In the genomic region with DNA sequence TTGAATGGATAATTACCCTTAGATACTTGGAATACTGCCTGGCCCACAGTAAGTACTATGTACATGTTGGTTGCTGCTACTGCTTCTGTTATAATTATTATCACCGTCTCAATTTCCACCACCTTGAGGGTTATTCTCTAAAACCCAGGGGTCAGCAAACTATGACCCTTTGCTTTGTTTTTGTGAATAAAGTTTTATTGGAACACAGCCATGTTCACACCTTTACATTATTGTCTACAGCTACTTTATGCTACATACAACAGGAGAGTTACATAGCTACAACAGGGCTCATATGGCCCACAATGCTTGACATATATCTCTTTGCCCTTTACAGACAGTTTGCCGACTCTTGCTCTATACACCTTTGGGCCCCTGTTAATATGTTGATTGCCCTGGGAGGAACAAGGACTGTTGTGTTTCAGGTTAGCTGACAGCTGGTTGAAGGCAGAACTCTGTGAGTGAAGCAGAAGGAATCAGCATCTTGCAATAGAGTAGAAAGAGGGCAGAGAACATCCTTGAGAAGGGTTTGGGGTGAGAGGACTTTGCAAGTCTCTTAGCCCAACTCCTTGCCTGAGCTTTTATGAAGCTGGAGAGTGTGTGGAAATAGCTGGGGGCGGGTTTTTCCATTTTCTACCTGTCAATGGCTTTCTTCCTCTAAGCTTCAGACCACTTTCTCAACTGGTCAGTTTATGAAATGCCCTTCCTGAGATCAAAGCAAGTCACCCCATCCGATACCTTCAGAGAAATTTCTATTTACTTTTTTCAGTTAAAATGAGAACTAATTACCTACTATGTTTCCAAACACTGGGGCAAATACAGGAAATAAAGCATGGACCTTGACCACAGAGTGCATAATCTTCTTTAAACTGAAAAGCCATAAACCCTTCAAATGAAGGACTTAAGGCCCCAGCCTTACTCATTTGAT, we compare ENCODE assay signal across 28 cellular contexts. TPM values are rescaled to one million over a fixed set of nuclear protein-coding genes. Genes with fewer than 3 reads are reported as not detected.
"Had no signal": no experiment of that assay in that cellular context is flagged by ENCODE, and none has a peak within 500 bp of the region (broad histone marks: within the 10 kb centered on the region; RNA-seq: fewer than 3 reads in every experiment).

No MANE protein-coding gene starts in this region.

- H3K9me3 ChIP-seq: esophagus muscularis mucosa, left ventricle myocardium inferior, ovary, prostate gland, right atrium auricular region, thyroid gland had no signal

- H3K27ac Mint-ChIP-seq: activated CD4-positive, alpha-beta memory T cell treated with anti-CD3 and anti-CD28 coated beads, Interleukin-2, amount 10 ng/mL, durations not matched to agents 7 days and 5 days; activated CD8-positive, alpha-beta memory T cell treated with anti-CD3 and anti-CD28 coated beads, Interleukin-2, amount 10 ng/mL, durations not matched to agents 7 days and 5 days; activated naive CD4-positive, alpha-beta T cell treated with anti-CD3 and anti-CD28 coated beads, Interleukin-2, amount 10 ng/mL, durations not matched to agents 7 days and 5 days; dendritic cell treated with granulocyte-macrophage colony-stimulating factor and Interleukin-4, amounts not matched to agents 40 ng/mL and 50 ng/mL, for 4 days; natural killer cell; T-helper 17 cell had no signal

- H3K36me3 ChIP-seq: esophagus muscularis mucosa, left ventricle myocardium inferior, ovary, prostate gland, right atrium auricular region, thyroid gland had no signal

- H3K4me1 ChIP-seq: esophagus muscularis mucosa, left ventricle myocardium inferior, prostate gland, right atrium auricular region, thyroid gland had no signal

- H3K4me1 Mint-ChIP-seq: activated CD4-positive, alpha-beta memory T cell treated with anti-CD3 and anti-CD28 coated beads, Interleukin-2, amount 10 ng/mL, durations not matched to agents 7 days and 5 days; activated CD8-positive, alpha-beta memory T cell treated with anti-CD3 and anti-CD28 coated beads, Interleukin-2, amount 10 ng/mL, durations not matched to agents 7 days and 5 days; activated naive CD4-positive, alpha-beta T cell treated with anti-CD3 and anti-CD28 coated beads, Interleukin-2, amount 10 ng/mL, durations not matched to agents 7 days and 5 days; natural killer cell; T-helper 17 cell had no signal

- H3K27me3 Mint-ChIP-seq: activated CD4-positive, alpha-beta memory T cell treated with anti-CD3 and anti-CD28 coated beads, Interleukin-2, amount 10 ng/mL, durations not matched to agents 7 days and 5 days; activated naive CD4-positive, alpha-beta T cell treated with anti-CD3 and anti-CD28 coated beads, Interleukin-2, amount 10 ng/mL, durations not matched to agents 7 days and 5 days; dendritic cell treated with granulocyte-macrophage colony-stimulating factor and Interleukin-4, amounts not matched to agents 40 ng/mL and 50 ng/mL, for 4 days had no signal

- H3K36me3 Mint-ChIP-seq: activated CD8-positive, alpha-beta memory T cell treated with anti-CD3 and anti-CD28 coated beads, Interleukin-2, amount 10 ng/mL, durations not matched to agents 7 days and 5 days; activated naive CD4-positive, alpha-beta T cell treated with anti-CD3 and anti-CD28 coated beads, Interleukin-2, amount 10 ng/mL, durations not matched to agents 7 days and 5 days; natural killer cell had no signal

- H3K9me3 Mint-ChIP-seq: activated CD4-positive, alpha-beta memory T cell treated with anti-CD3 and anti-CD28 coated beads, Interleukin-2, amount 10 ng/mL, durations not matched to agents 7 days and 5 days; activated naive CD4-positive, alpha-beta T cell treated with anti-CD3 and anti-CD28 coated beads, Interleukin-2, amount 10 ng/mL, durations not matched to agents 7 days and 5 days; dendritic cell treated with granulocyte-macrophage colony-stimulating factor and Interleukin-4, amounts not matched to agents 40 ng/mL and 50 ng/mL, for 4 days; natural killer cell had no signal

- H3K27me3 ChIP-seq: esophagus muscularis mucosa, ovary, right atrium auricular region, thyroid gland had no signal

- H3K27ac ChIP-seq: esophagus muscularis mucosa, left ventricle myocardium inferior, ovary, prostate gland, right atrium auricular region, thyroid gland had no signal

- DNase-seq: activated CD4-positive, alpha-beta memory T cell treated with anti-CD3 and anti-CD28 coated beads, Interleukin-2, amount 10 ng/mL, durations not matched to agents 7 days and 5 days; activated CD4-positive, alpha-beta T cell treated with anti-CD3 and anti-CD28 coated beads for 4 hours; activated CD4-positive, CD25-positive, alpha-beta regulatory T cell; activated CD8-positive, alpha-beta memory T cell treated with anti-CD3 and anti-CD28 coated beads, Interleukin-2, amount 10 ng/mL, durations not matched to agents 7 days and 5 days; activated effector memory CD4-positive, alpha-beta T cell treated with anti-CD3 and anti-CD28 coated beads, Interleukin-2, amount 50 U/mL, for 16 hours; activated naive CD4-positive, alpha-beta T cell treated with anti-CD3 and anti-CD28 coated beads, Interleukin-2, amount 10 ng/mL, durations not matched to agents 7 days and 5 days; activated T-cell treated with anti-CD3 and anti-CD28 coated beads for 4 hours; amygdala; effector memory CD4-positive, alpha-beta T cell; glutamatergic neuron; hippocampal formation; kidney glomerular epithelial cell; left ventricle myocardium inferior; natural killer cell; ovary; stimulated activated CD4-positive, alpha-beta T cell treated with anti-CD3 and anti-CD28 coated beads, Interleukin-12 subunit alpha, Interleukin-12 subunit beta, amount 100 ng/mL, for 4 hours; stimulated activated CD4-positive, alpha-beta T cell treated with anti-CD3 and anti-CD28 coated beads, Interleukin-4, amount 100 ng/mL, for 4 hours; stimulated activated naive CD8-positive, alpha-beta T cell treated with anti-CD3 and anti-CD28 coated beads, Interleukin-15, Interleukin-2, amounts not matched to agents 100 U/mL and 50 U/mL, for 24 hours; substantia nigra; T-helper 17 cell; thyroid gland had no signal

- H3K4me3 Mint-ChIP-seq: activated CD4-positive, alpha-beta memory T cell treated with anti-CD3 and anti-CD28 coated beads, Interleukin-2, amount 10 ng/mL, durations not matched to agents 7 days and 5 days; activated CD8-positive, alpha-beta memory T cell treated with anti-CD3 and anti-CD28 coated beads, Interleukin-2, amount 10 ng/mL, durations not matched to agents 7 days and 5 days; activated naive CD4-positive, alpha-beta T cell treated with anti-CD3 and anti-CD28 coated beads, Interleukin-2, amount 10 ng/mL, durations not matched to agents 7 days and 5 days; dendritic cell treated with granulocyte-macrophage colony-stimulating factor and Interleukin-4, amounts not matched to agents 40 ng/mL and 50 ng/mL, for 4 days; natural killer cell; T-helper 17 cell had no signal

- H3K4me3 ChIP-seq: esophagus muscularis mucosa, left ventricle myocardium inferior, ovary, prostate gland, right atrium auricular region, thyroid gland had no signal

RNA-seq across cellular contexts. Expression of gene MEP1A, which starts 3.5 kb away (rescaled TPM):
- total RNA-seq: activated CD4-positive, alpha-beta memory T cell treated with anti-CD3 and anti-CD28 coated beads, Interleukin-2, amount 10 ng/mL, durations not matched to agents 7 days and 5 days; activated CD8-positive, alpha-beta memory T cell treated with anti-CD3 and anti-CD28 coated beads, Interleukin-2, amount 10 ng/mL, durations not matched to agents 7 days and 5 days; frontal cortex; left ventricle myocardium inferior; lung microvascular endothelial cell; natural killer cell; right atrium auricular region; T-helper 17 cell; thyroid gland; urinary bladder had no signal

RNA-seq across cellular contexts. Expression of gene ANKRD66, which starts 43.0 kb away (rescaled TPM):
- total RNA-seq: activated CD4-positive, alpha-beta memory T cell treated with anti-CD3 and anti-CD28 coated beads, Interleukin-2, amount 10 ng/mL, durations not matched to agents 7 days and 5 days; activated CD8-positive, alpha-beta memory T cell treated with anti-CD3 and anti-CD28 coated beads, Interleukin-2, amount 10 ng/mL, durations not matched to agents 7 days and 5 days; esophagus muscularis mucosa; frontal cortex; left ventricle myocardium inferior; lung microvascular endothelial cell; natural killer cell; prostate gland; right atrium auricular region; T-helper 17 cell; thyroid gland; urinary bladder had no signal

RNA-seq across cellular contexts. Expression of gene PLA2G7, which starts 54.5 kb away (rescaled TPM):
- total RNA-seq: activated CD4-positive, alpha-beta memory T cell treated with anti-CD3 and anti-CD28 coated beads, Interleukin-2, amount 10 ng/mL, durations not matched to agents 7 days and 5 days; activated CD8-positive, alpha-beta memory T cell treated with anti-CD3 and anti-CD28 coated beads, Interleukin-2, amount 10 ng/mL, durations not matched to agents 7 days and 5 days; lung microvascular endothelial cell had no signal
